In the genomic region with DNA sequence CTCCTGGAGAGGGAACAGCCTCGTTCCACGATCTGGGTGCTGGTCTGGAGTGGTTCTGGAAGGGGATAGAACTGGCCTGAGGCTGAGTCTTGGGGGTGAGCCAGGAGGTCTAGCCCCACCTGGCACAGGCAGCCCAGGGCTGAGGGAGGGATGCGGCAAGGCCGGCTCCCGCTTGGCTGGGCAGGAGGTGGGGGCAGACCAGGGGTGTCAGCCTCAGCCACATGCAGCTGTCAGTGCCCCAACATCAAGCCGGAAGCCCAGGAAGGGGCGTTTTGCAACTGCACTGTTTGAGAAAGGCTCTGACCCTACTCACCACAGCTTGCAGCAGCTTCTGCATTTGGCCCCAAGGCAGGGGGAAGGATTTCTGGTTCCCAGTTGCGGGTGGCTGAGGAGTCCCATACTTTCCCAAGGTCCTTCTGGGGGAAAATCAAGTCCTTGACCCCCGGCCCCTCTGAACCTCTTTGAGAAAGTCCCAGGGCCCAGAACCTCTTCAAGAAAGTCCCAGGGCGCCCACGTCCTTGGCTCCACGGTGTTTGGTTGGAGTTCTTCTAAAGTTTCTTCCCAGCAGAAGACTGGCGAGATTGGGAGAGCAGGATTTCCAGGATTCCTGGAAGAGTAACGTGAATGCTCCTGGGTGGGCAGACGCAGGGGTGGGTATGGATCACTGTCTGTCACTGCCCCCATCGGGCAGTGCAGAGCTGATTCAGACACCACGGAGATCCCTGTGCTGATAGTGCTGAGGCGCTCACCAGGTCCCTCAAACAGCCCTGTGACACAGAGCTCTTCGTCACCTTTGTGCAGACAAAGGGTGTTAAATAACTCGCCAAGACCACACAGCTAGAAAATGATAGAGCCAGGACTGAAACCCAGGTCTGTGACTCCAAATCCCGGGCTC, we compare ENCODE assay signal across 7 cellular contexts. TPM values are rescaled to one million over a fixed set of nuclear protein-coding genes. Genes with fewer than 3 reads are reported as not detected.
DNase-seq lines count a peak whose midpoint lies in the region; ATAC-seq, FAIRE-seq and TF ChIP-seq lines count a peak whose summit lies in the region.

No MANE protein-coding gene starts in this region.

- TF ChIP-seq EP300 in K562 (IDR thresholded peaks at IDR 0.05; ENCODE audit: low read length), result no peak

- in situ Hi-C loops in K562 (cut with MboI), result no loop called here

- CTCF ChIA-PET in K562 (lab: Yijun Ruan, JAX; ENCODE audit: low intra/inter-chr PET ratio), result no interaction called here

- no peak for FAIRE-seq in K562 (lab: Jason Lieb, UNC)

- H4K20me1 ChIP-seq in K562 (replicated peaks; ENCODE audit: control insufficient read depth, insufficient read depth, low read length), result peaks cover 19% of the 10 kb centered on the region

- TF ChIP-seq RAD21 in K562 (CRISPR knock-in tag; conservative IDR thresholded peaks at IDR 0.05 in 1 of 2, IDR thresholded peaks at IDR 0.05 in 1 of 2) (no peak), liver (IDR thresholded peaks at IDR 0.05) (no peak)

- TF ChIP-seq POLR2A in K562 (conservative IDR thresholded peaks at IDR 0.05), result no peak

- H3K9me1 ChIP-seq in K562 (ENCODE audit: control insufficient read depth, insufficient read depth, low read length), result no peaks in the 10 kb centered on the region

- no peak overlapping the region for H3K27ac ChIP-seq in SK-N-MC
- no peak overlapping the region for H3K27ac ChIP-seq in K562 (ENCODE audit: extremely low read depth, low read depth, low read length)
- H3K27ac ChIP-seq in liver (ENCODE audit: low read depth in 1 of 2, low read length in 2 of 2), result peak overlapping the region; percentile 49 to 53

- H3K36me3 ChIP-seq in SK-N-MC (ENCODE audit: insufficient read depth, low read length) (no peaks in the 10 kb centered on the region), K562 (ENCODE audit: control insufficient read depth, insufficient read depth, low read length) (peaks cover 31% of the 10 kb centered on the region), liver (ENCODE audit: control insufficient read depth in 4 of 4, insufficient read depth in 3 of 4, low read depth in 1 of 4, low read length in 3 of 4) (no peaks in the 10 kb centered on the region)

- peaks cover under 1 to 2% of the 10 kb centered on the region in 2 experiments; a peak in 4 of 5 replicates for H3K27me3 ChIP-seq in K562 (ENCODE audit: control insufficient read depth in 2 of 2, insufficient read depth in 2 of 2, low read length in 2 of 2)
- H3K27me3 ChIP-seq in liver (ENCODE audit: control insufficient read depth in 4 of 4, insufficient read depth in 4 of 4, low read length in 3 of 4), result no peaks in the 10 kb centered on the region

- 50% methylated on average over 21 of the region's 21 CpGs for whole genome bisulfite sequencing in K562 (ENCODE audit: insufficient coverage, low coverage, missing lambda C conversion rate)
- 67% methylated on average over 21 of the region's 21 CpGs for WGBS in liver

- DNase-seq in SK-N-MC (ENCODE audit: low read depth, low spot score), result no peak
- peak in 1 of 4 experiments; percentile 55 for DNase-seq in K562 (ENCODE audit: extremely low read depth in 1 of 4, low spot score in 3 of 4)
- peak; percentile 41 for DNase-seq in stimulated activated naive CD4-positive, alpha-beta T cell treated with Interleukin-2 at 50 U/mL for 16 hours (lab: John Stamatoyannopoulos, UW)
- no peak for DNase-seq in retina

- peaks cover 29% of the 10 kb centered on the region for H3K79me2 ChIP-seq in K562 (ENCODE audit: control insufficient read depth, insufficient read depth, low read length)

- POLR2A ChIA-PET in K562 (lab: Yijun Ruan, JAX), result interaction anchor here (0.7 to 1.1 kb wide), 4 partner anchors 15 to 236 kb away, joined by 3 to 4 read pairs (median 3); no protein-coding TSS in a partner anchor

- TF ChIP-seq CTCF in K562 (IDR thresholded peaks at IDR 0.05 in 2 of 3, conservative IDR thresholded peaks at IDR 0.05 in 1 of 3; ENCODE audit: insufficient read depth in 2 of 3, low read depth in 1 of 3, low read length in 3 of 3) (no peak), liver (IDR thresholded peaks at IDR 0.05; ENCODE audit: low read depth, low read length, missing input control) (no peak)

- BruUV-seq in K562 (replicated peaks; lab: Mats Ljungman, UMichigan), result no TSS peak

- ATAC-seq in GM19023 (IDR thresholded peaks at IDR 0.05; ENCODE audit: unreplicated experiment), result peak; percentile 37
- peak; percentile 37 for ATAC-seq in HG03045 (IDR thresholded peaks at IDR 0.05; ENCODE audit: unreplicated experiment)
- ATAC-seq in K562, result no peak

- no peak overlapping the region for H2AFZ ChIP-seq in K562 (ENCODE audit: low read depth, low read length)

- peak overlapping the region; percentile 14; the same call in 1 of the 2 replicates for H3K4me2 ChIP-seq in K562 (ENCODE audit: insufficient read depth, low read length)

- H3K4me1 ChIP-seq in K562 (replicated peaks in 1 of 2; ENCODE audit: control insufficient read depth in 2 of 2, insufficient read depth in 2 of 2, low read length in 2 of 2), result peaks cover 35 to 60% of the 10 kb centered on the region in 2 experiments
- peaks cover 2 to 14% (median 8%) of the 10 kb centered on the region in 4 donors for H3K4me1 ChIP-seq in liver (ENCODE audit: control insufficient read depth in 4 of 4, insufficient read depth in 4 of 4, low read length in 3 of 4)

- H3K4me3 ChIP-seq in SK-N-MC, result no peak overlapping the region
- no peak overlapping the region; the same call in 1 of the 2 replicates for H3K4me3 ChIP-seq in K562
- H3K4me3 ChIP-seq in liver (ENCODE audit: low read depth in 1 of 3, low read length in 3 of 3), result peak overlapping the region in 2 of 3 donors; percentile 5 to 89

- H3K9ac ChIP-seq in SK-N-MC (ENCODE audit: insufficient read length), result peak overlapping the region; percentile 15
- H3K9ac ChIP-seq in K562 (ENCODE audit: insufficient read depth in 1 of 2, low read depth in 2 of 2, low read length in 2 of 2), result peak overlapping the region in 1 of 2 experiments; percentile 66; a peak in 2 of 4 replicates
- H3K9ac ChIP-seq in liver (ENCODE audit: low read depth in 1 of 2, low read length in 2 of 2), result peak overlapping the region in 1 of 2 donors; percentile 17

- intact Hi-C loops in K562 (cut with micrococcal nuclease), result no loop called here

- H3K9me3 ChIP-seq in SK-N-MC (ENCODE audit: low read depth, low read length), result no peaks in the 10 kb centered on the region
- H3K9me3 ChIP-seq in K562 (replicated peaks; ENCODE audit: control insufficient read depth, insufficient read depth, low read depth, low read length), result no peaks in the 10 kb centered on the region
- H3K9me3 ChIP-seq in liver (ENCODE audit: control insufficient read depth in 4 of 4, low read length in 3 of 4), result no peaks in the 10 kb centered on the region

RNA-seq across cellular contexts. Expression of a gene that starts 2.2 kb away (rescaled TPM):
- total RNA-seq in K562 (2011; cell fraction: chromatin; rRNA removed; ENCODE audit: low replicate concordance), result 5.8 and 18.8 TPM in 2 replicates
- 14.5 and 18.0 TPM in 2 replicates for total RNA-seq in K562 (2011; cell fraction: nucleolus; rRNA removed)
- 10.8 and 14.2 TPM in 2 replicates for total RNA-seq in K562 (2011; cell fraction: nucleoplasm; rRNA removed)
- total RNA-seq in K562 (2014; rRNA removed), result 53.6 and 62.9 TPM in 2 replicates
- total RNA-seq in K562 (2014; rRNA removed; fragmentation: Illumina TruSeq; extraction: Trizol), result 8.6 and 8.8 TPM in 2 replicates
- 25.2 and 27.9 TPM in 2 replicates for total RNA-seq in K562 (2015; rRNA removed; fragmentation: Illumina TruSeq; extraction: Trizol)
- 64.3 and 70.0 TPM in 2 replicates for total RNA-seq in K562 (2021)
- polyA plus RNA-seq in K562 (2011; rRNA removed), result 19.7 and 22.8 TPM in 2 replicates
- polyA plus RNA-seq in K562 (2011; cell fraction: cytosol; rRNA removed), result 25.0 and 52.4 TPM in 2 replicates
- polyA plus RNA-seq in K562 (2011; cell fraction: nucleus; rRNA removed), result 15.0 and 24.5 TPM in 2 replicates
- polyA plus RNA-seq in K562 (2012), result 38.1 and 44.7 TPM in 2 replicates
- 26.1 and 40.7 TPM in 2 replicates for polyA plus RNA-seq in K562 (2014; fragmentation: Illumina TruSeq; extraction: Trizol)
- 1 to 10 TPM; 1.7 to 1.8 TPM for polyA plus RNA-seq in K562 (2014; fragmentation: Nextera tagmentation; extraction: Ambion mirVana)
- polyA plus RNA-seq in K562 (2014; rRNA removed), result 62.3 and 73.5 TPM in 2 replicates
- polyA minus RNA-seq in K562 (2011; rRNA and poly(A)+ RNA removed), result 5.5 and 6.9 TPM in 2 replicates
- polyA minus RNA-seq in K562 (2011; cell fraction: cytosol; rRNA and poly(A)+ RNA removed), result 16.4 and 20.5 TPM in 2 replicates
- 4.4 and 5.1 TPM in 2 replicates for polyA minus RNA-seq in K562 (2011; cell fraction: nucleus; rRNA and poly(A)+ RNA removed)
- total RNA-seq in liver, result 10 to 100 TPM; 10.6 to 23.0 TPM
- 10 to 100 TPM in 1 of 2 donors, 1 to 10 TPM in 1; 7.4 to 12.8 TPM for polyA plus RNA-seq in liver

RNA-seq across cellular contexts. Expression of a gene that starts 26.4 kb away (rescaled TPM):
- total RNA-seq in K562 (2011; cell fraction: chromatin; rRNA removed; ENCODE audit: low replicate concordance), result not detected in 2 replicates
- not detected in 2 replicates for total RNA-seq in K562 (2011; cell fraction: nucleolus; rRNA removed)
- total RNA-seq in K562 (2011; cell fraction: nucleoplasm; rRNA removed), result not detected in 2 replicates
- total RNA-seq in K562 (2014; rRNA removed) (not detected in 2 replicates), K562 (2014; rRNA removed; fragmentation: Illumina TruSeq; extraction: Trizol) (not detected in 2 replicates), K562 (2015; rRNA removed; fragmentation: Illumina TruSeq; extraction: Trizol) (not detected in 2 replicates), K562 (2021) (0.84 and 1.2 TPM in 2 replicates), liver (not detected)
- polyA plus RNA-seq in K562 (2011; rRNA removed) (not detected in 2 replicates), K562 (2014; fragmentation: Illumina TruSeq; extraction: Trizol) (not detected in 2 replicates), K562 (2014; fragmentation: Nextera tagmentation; extraction: Ambion mirVana) (not detected), K562 (2014; rRNA removed) (not detected in 2 replicates), liver (not detected)
- polyA plus RNA-seq in K562 (2011; cell fraction: cytosol; rRNA removed), result not detected in 2 replicates
- not detected in 2 replicates for polyA plus RNA-seq in K562 (2011; cell fraction: nucleus; rRNA removed)
- polyA plus RNA-seq in K562 (2012), result 0.03 and 0.12 TPM in 2 replicates
- polyA minus RNA-seq in K562 (2011; rRNA and poly(A)+ RNA removed), result not detected in 2 replicates
- not detected in 2 replicates for polyA minus RNA-seq in K562 (2011; cell fraction: cytosol; rRNA and poly(A)+ RNA removed)
- not detected in 2 replicates for polyA minus RNA-seq in K562 (2011; cell fraction: nucleus; rRNA and poly(A)+ RNA removed)

RNA-seq across cellular contexts. Expression of a gene that starts 44.7 kb away (rescaled TPM):
- not detected in 2 replicates for total RNA-seq in K562 (2011; cell fraction: chromatin; rRNA removed; ENCODE audit: low replicate concordance)
- total RNA-seq in K562 (2011; cell fraction: nucleolus; rRNA removed), result not detected in 2 replicates
- total RNA-seq in K562 (2011; cell fraction: nucleoplasm; rRNA removed), result not detected in 2 replicates
- total RNA-seq in K562 (2014; rRNA removed) (not detected in 2 replicates), K562 (2014; rRNA removed; fragmentation: Illumina TruSeq; extraction: Trizol) (not detected in 2 replicates), K562 (2015; rRNA removed; fragmentation: Illumina TruSeq; extraction: Trizol) (not detected in 2 replicates), K562 (2021) (0.47 and 0.62 TPM in 2 replicates), liver (not detected)
- polyA plus RNA-seq in K562 (2011; rRNA removed) (not detected in 2 replicates), K562 (2014; fragmentation: Illumina TruSeq; extraction: Trizol) (not detected in 2 replicates), K562 (2014; fragmentation: Nextera tagmentation; extraction: Ambion mirVana) (not detected), K562 (2014; rRNA removed) (not detected in 2 replicates), liver (not detected)
- polyA plus RNA-seq in K562 (2011; cell fraction: cytosol; rRNA removed), result not detected in 2 replicates
- 0.17 TPM in 1 of 2 replicates, not detected in the other for polyA plus RNA-seq in K562 (2011; cell fraction: nucleus; rRNA removed)
- polyA plus RNA-seq in K562 (2012), result 0.30 TPM in 1 of 2 replicates, not detected in the other
- polyA minus RNA-seq in K562 (2011; rRNA and poly(A)+ RNA removed), result not detected in 2 replicates
- polyA minus RNA-seq in K562 (2011; cell fraction: cytosol; rRNA and poly(A)+ RNA removed), result not detected in 2 replicates
- not detected in 2 replicates for polyA minus RNA-seq in K562 (2011; cell fraction: nucleus; rRNA and poly(A)+ RNA removed)

Comparison
In these comparisons a context has a peak if more than half of its experiments do, and no peak if none do; other contexts are left out.
1. H3K27ac ChIP-seq: peak in liver (2 of 2); none in SK-N-MC (single experiment) and K562 (single experiment).
2. H3K4me3 ChIP-seq: peak in liver (2 of 3); none in SK-N-MC (single experiment) and K562 (single experiment).